Comparison of ENCODE assay signal across 23 cellular contexts in the genomic region with DNA sequence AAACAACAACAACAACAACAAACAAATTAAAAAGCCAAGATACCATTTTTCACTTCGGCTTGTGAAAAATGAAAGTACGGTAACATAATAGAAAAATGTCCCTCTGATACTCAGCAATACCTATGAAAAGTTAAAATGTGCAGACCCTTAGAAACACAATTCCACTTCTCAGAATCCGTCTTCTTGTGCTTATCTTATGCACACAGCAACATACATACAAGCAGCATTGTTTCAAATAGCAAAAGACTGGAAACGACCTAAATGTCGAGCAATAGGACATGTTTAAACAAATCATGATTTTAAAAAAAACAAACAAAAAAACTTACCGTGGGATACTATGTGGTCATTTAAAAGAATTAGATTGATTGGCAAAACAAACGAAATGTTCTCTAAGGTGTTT.
"Had no signal": no experiment of that assay in that cellular context is flagged by ENCODE, and none has a peak within 500 bp of the region (broad histone marks: within the 10 kb centered on the region; RNA-seq: fewer than 3 reads in every experiment).

No MANE protein-coding gene starts in this region.

- H3K4me3 Mint-ChIP-seq: mesothelial cell of epicardium; naive B cell; natural killer cell treated with Interleukin-12 subunit alpha and Interleukin-12 subunit beta and Interleukin-15 and Interleukin-18, amount 100 ng/mL, for 72 hours; stimulated activated naive B cell treated with anti-CD40 and anti-IgM and Interleukin-4, amounts not matched to agents 10 μg/mL and 1 μg/mL and 100 μg/mL, for 72 hours had no signal

- H3K9me3 ChIP-seq: heart left ventricle, left ventricle myocardium inferior, pancreas, prostate gland, stomach, testis, thyroid gland, transverse colon, upper lobe of left lung had no signal

- H3K36me3 Mint-ChIP-seq: naive B cell; natural killer cell treated with Interleukin-12 subunit alpha and Interleukin-12 subunit beta and Interleukin-15 and Interleukin-18, amount 100 ng/mL, for 72 hours; stimulated activated naive B cell treated with anti-CD40 and anti-IgM and Interleukin-4, amounts not matched to agents 10 μg/mL and 1 μg/mL and 100 μg/mL, for 72 hours had no signal

- H3K4me1 Mint-ChIP-seq: naive B cell; stimulated activated naive B cell treated with anti-CD40 and anti-IgM and Interleukin-4, amounts not matched to agents 10 μg/mL and 1 μg/mL and 100 μg/mL, for 72 hours had no signal

- FAIRE-seq: pancreas had no signal

- H3K27ac Mint-ChIP-seq: naive B cell; natural killer cell treated with Interleukin-12 subunit alpha and Interleukin-12 subunit beta and Interleukin-15 and Interleukin-18, amount 100 ng/mL, for 72 hours; stimulated activated naive B cell treated with anti-CD40 and anti-IgM and Interleukin-4, amounts not matched to agents 10 μg/mL and 1 μg/mL and 100 μg/mL, for 72 hours had no signal

- H3K27me3 ChIP-seq: heart left ventricle, pancreas, stomach, testis, thyroid gland, transverse colon, upper lobe of left lung had no signal

- H3K9me3 Mint-ChIP-seq: naive B cell; natural killer cell treated with Interleukin-12 subunit alpha and Interleukin-12 subunit beta and Interleukin-15 and Interleukin-18, amount 100 ng/mL, for 72 hours; stimulated activated naive B cell treated with anti-CD40 and anti-IgM and Interleukin-4, amounts not matched to agents 10 μg/mL and 1 μg/mL and 100 μg/mL, for 72 hours had no signal

- H3K4me3 ChIP-seq: heart left ventricle, left ventricle myocardium inferior, lung, pancreas, prostate gland, skin epidermis, stomach, testis, thyroid gland, transverse colon, upper lobe of left lung had no signal

- H3K4me1 ChIP-seq: prostate gland had no signal

- ATAC-seq: natural killer cell treated with Interleukin-12 subunit alpha and Interleukin-12 subunit beta and Interleukin-15 and Interleukin-18, amount 100 ng/mL, for 72 hours; sciatic nerve; stimulated activated naive B cell treated with anti-CD40 and anti-IgM and Interleukin-4, amounts not matched to agents 10 μg/mL and 1 μg/mL and 100 μg/mL, for 72 hours; stimulated activated naive CD8-positive, alpha-beta T cell treated with anti-CD3 and anti-CD28 coated beads, Interleukin-15, Interleukin-2, amounts not matched to agents 100 U/mL and 50 U/mL, for 24 hours had no signal

- H3K36me3 ChIP-seq: heart left ventricle, left ventricle myocardium inferior, pancreas, prostate gland, stomach, thyroid gland, transverse colon, upper lobe of left lung had no signal

- H3K27ac ChIP-seq: heart left ventricle, left ventricle myocardium inferior, pancreas, prostate gland, skin epidermis, stomach, thyroid gland, upper lobe of left lung had no signal

- DNase-seq: heart left ventricle; left ventricle myocardium inferior; mesendoderm; naive B cell; posterior cingulate gyrus; stimulated activated CD4-positive, alpha-beta T cell treated with anti-CD3 and anti-CD28 coated beads, Interleukin-12 subunit alpha, Interleukin-12 subunit beta, amount 100 ng/mL, for 4 hours; stimulated activated CD4-positive, alpha-beta T cell treated with anti-CD3 and anti-CD28 coated beads, Interleukin-15, amount 100 ng/mL, for 24 hours; stimulated activated CD4-positive, alpha-beta T cell treated with anti-CD3 and anti-CD28 coated beads, Interleukin-2, amount 100 ng/mL, for 24 hours; stimulated activated CD4-positive, alpha-beta T cell treated with anti-CD3 and anti-CD28 coated beads, Interleukin-4, amount 100 ng/mL, for 1 hour; stimulated activated naive B cell treated with anti-CD40 and anti-IgM and Interleukin-4, amounts not matched to agents 10 μg/mL and 1 μg/mL and 100 μg/mL, for 72 hours; stimulated activated naive CD8-positive, alpha-beta T cell treated with anti-CD3 and anti-CD28 coated beads, Interleukin-15, Interleukin-2, amounts not matched to agents 100 U/mL and 50 U/mL, for 24 hours; thyroid gland; transverse colon; upper lobe of left lung had no signal
